Comparison of ENCODE assay signal across 8 cellular contexts in the genomic region with DNA sequence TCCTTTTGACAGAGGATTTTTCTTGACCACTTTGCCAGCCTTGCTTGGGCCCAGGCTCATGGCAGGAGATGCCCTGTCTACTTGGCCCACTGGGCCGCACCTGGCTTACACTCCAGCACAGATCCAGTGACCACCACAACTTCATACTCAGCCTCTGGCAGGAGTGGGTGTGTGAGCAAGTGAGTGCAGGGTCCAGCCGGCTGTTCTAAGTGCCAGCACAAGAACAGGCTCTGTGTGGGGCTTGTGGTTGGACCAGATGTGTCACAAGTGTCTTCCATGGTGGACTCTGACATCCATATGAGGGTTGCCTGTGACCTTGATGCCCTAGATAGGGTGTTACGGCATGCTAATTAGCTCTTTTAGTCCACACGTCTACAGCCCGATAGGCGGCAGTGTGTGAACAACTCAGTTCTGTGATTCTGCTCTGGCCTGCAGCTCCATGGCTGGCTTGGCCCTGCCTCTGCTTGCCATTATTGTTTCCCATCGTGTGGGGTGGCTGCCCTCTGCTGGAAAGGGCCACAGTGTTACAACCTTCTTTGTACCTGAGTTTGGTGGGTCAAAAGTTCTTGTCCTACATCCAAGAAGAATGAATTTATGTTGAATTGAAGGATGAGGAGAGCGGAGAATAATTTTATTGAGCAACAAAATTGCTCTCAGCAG.
DNase-seq lines count a peak whose midpoint lies in the region; ATAC-seq, FAIRE-seq and TF ChIP-seq lines count a peak whose summit lies in the region.

No MANE protein-coding gene starts in this region.

- no peak for FAIRE-seq in D721Med (lab: Jason Lieb, UNC)

- peak; percentile 89 for ATAC-seq in GM18868 (IDR thresholded peaks at IDR 0.05; ENCODE audit: unreplicated experiment)
- ATAC-seq in HG02981 (IDR thresholded peaks at IDR 0.05; ENCODE audit: unreplicated experiment) = peak; percentile 91
- peak; percentile 89 to 96 (median 96) for ATAC-seq in right lobe of liver

- DNase-seq in D721Med (ENCODE audit: insufficient read length, low spot score) = peak; percentile 11
- peak; percentile 21 for DNase-seq in NCI-H510A (lab: John Stamatoyannopoulos, UW)
- DNase-seq in adrenal gland = peak in 6 of 7 donors; percentile 32 to 72 (median 54)
- DNase-seq in right lobe of liver = peak; percentile 52 to 67 (median 55)
- DNase-seq in AG08396 (ENCODE audit: low spot score) = no peak
- no peak for DNase-seq in NCI-H1694 treated with DMSO at 0.1 percent for 48 hours (lab: John Stamatoyannopoulos, UW)

- H3K4me3 ChIP-seq in adrenal gland (no peak overlapping the region), right lobe of liver (no peak overlapping the region)

- H3K9me3 ChIP-seq in adrenal gland (replicated peaks in 1 of 3) (no peaks in the 10 kb centered on the region), right lobe of liver (no peaks in the 10 kb centered on the region)

- H3K36me3 ChIP-seq in adrenal gland (replicated peaks in 1 of 2) = no peaks in the 10 kb centered on the region
- H3K36me3 ChIP-seq in right lobe of liver = no peaks in the 10 kb centered on the region

- H3K27me3 ChIP-seq in adrenal gland (no peaks in the 10 kb centered on the region), right lobe of liver (no peaks in the 10 kb centered on the region)

- 74 to 80% (median 78%) methylated on average over 8 of the region's 8 CpGs for WGBS in adrenal gland, 4 donors
- WGBS in right lobe of liver (ENCODE audit: insufficient coverage, low coverage, low lambda C conversion rate, missing lambda C conversion rate) = 27% methylated on average over 5 of the region's 8 CpGs

- TF ChIP-seq POLR2A in adrenal gland (IDR thresholded peaks at IDR 0.05) = no peak
- TF ChIP-seq POLR2A in right lobe of liver (IDR thresholded peaks at IDR 0.05) = no peak

- H3K4me1 ChIP-seq in adrenal gland (replicated peaks in 1 of 2) = peaks cover 13 to 16% of the 10 kb centered on the region in 2 donors
- H3K4me1 ChIP-seq in right lobe of liver = no peaks in the 10 kb centered on the region

- intact Hi-C loops in adrenal gland (cut with DNase I) = no loop called here
- intact Hi-C loops in right lobe of liver (cut with DNase I) = no loop called here

- no peak overlapping the region for H3K27ac ChIP-seq in adrenal gland
- H3K27ac ChIP-seq in right lobe of liver = no peak overlapping the region

- TF ChIP-seq CTCF in D721Med (IDR thresholded peaks at IDR 0.05; ENCODE audit: insufficient read depth, missing control alignments) (peak; percentile 67), adrenal gland (IDR thresholded peaks at IDR 0.05) (peak in 4 of 6 experiments; percentile 32 to 44 (median 38)), right lobe of liver (IDR thresholded peaks at IDR 0.05) (peak; percentile 43 to 64 (median 54))

Comparison
In these comparisons a context has a peak if more than half of its experiments do, and no peak if none do; other contexts are left out.
1. DNase-seq: peak in D721Med (single experiment), NCI-H510A (single experiment), adrenal gland (6 of 7) and right lobe of liver (3 of 3); none in AG08396 (single experiment) and NCI-H1694 treated with DMSO at 0.1 percent for 48 hours (single experiment).
2. Peak in every context shown above with its lines, with median percentiles within 50 percentile points of each other: CTCF ChIP-seq and ATAC-seq.